In genomic region chr12:1380171-1380974, GRCh38 we compare ENCODE assay signal across 21 cellular contexts.
DNase-seq lines count a peak whose midpoint lies in the region; ATAC-seq and TF ChIP-seq lines count a peak whose summit lies in the region.
"Had no signal": no experiment of that assay in that cellular context is flagged by ENCODE, and none has a peak within 500 bp of the region (broad histone marks: within the 10 kb centered on the region; RNA-seq: fewer than 3 reads in every experiment).

No MANE protein-coding gene starts in this region.

- peaks cover 4% of the 10 kb centered on the region; the same call in 1 of the 2 replicates for H3K4me1 ChIP-seq in GM23338 (ENCODE audit: insufficient read depth)
- H3K4me1 ChIP-seq in effector memory CD4-positive, alpha-beta T cell (ENCODE audit: control insufficient read depth, insufficient read depth, low read length, poor library complexity, severe bottlenecking): no peaks in the 10 kb centered on the region
- H3K4me1 ChIP-seq: BLaER1, SJSA1 had no signal

- H3K4me1 Mint-ChIP-seq in GM23338: peaks cover 17% of the 10 kb centered on the region
- H3K4me1 Mint-ChIP-seq in brain: peaks cover 41% of the 10 kb centered on the region
- H3K4me1 Mint-ChIP-seq: CD4-positive, alpha-beta memory T cell had no signal

- no peaks in the 10 kb centered on the region for H3K27me3 ChIP-seq in GM23338 (ENCODE audit: insufficient read depth)
- H3K27me3 ChIP-seq in effector memory CD4-positive, alpha-beta T cell (replicated peaks; ENCODE audit: control insufficient read depth, insufficient read depth, low read length, poor library complexity, severe bottlenecking): no peaks in the 10 kb centered on the region
- H3K27me3 ChIP-seq: BLaER1, MG63, SJSA1 had no signal

- H2AFZ ChIP-seq in GM23338: no peak overlapping the region

- H3K9me3 ChIP-seq in effector memory CD4-positive, alpha-beta T cell (ENCODE audit: control insufficient read depth, low read length): no peaks in the 10 kb centered on the region
- H3K9me3 ChIP-seq: MG63, SJSA1 had no signal

- no peak overlapping the region for H3K4me2 ChIP-seq in GM23338
- H3K4me2 ChIP-seq: BLaER1 had no signal

- intact Hi-C loops in head of caudate nucleus (cut with DNase I): no loop called here

- H3K36me3 ChIP-seq in GM23338 (ENCODE audit: insufficient read depth): no peaks in the 10 kb centered on the region
- no peaks in the 10 kb centered on the region for H3K36me3 ChIP-seq in effector memory CD4-positive, alpha-beta T cell (ENCODE audit: control insufficient read depth, insufficient read depth, low read length)

- no peak for TF ChIP-seq CTCF in GM23338 (conservative IDR thresholded peaks at IDR 0.05; ENCODE audit: low read depth in 2 of 2)
- TF ChIP-seq CTCF in brain (conservative IDR thresholded peaks at IDR 0.05): no peak

- H3K79me2 ChIP-seq in GM23338 (replicated peaks; ENCODE audit: insufficient read depth): no peaks in the 10 kb centered on the region

- H3K27ac ChIP-seq in GM23338 (ENCODE audit: low read depth): no peak overlapping the region
- H3K27ac ChIP-seq in effector memory CD4-positive, alpha-beta T cell (ENCODE audit: insufficient read depth, low read length, poor library complexity, severe bottlenecking): no peak overlapping the region
- H3K27ac ChIP-seq: BLaER1, SJSA1 had no signal

- no peaks in the 10 kb centered on the region for H4K20me1 ChIP-seq in GM23338 (replicated peaks; ENCODE audit: insufficient read depth)
- H4K20me1 ChIP-seq: BLaER1 had no signal

- no peaks in the 10 kb centered on the region for H3K9me2 ChIP-seq in GM23338 (ENCODE audit: insufficient read depth)

- H3K9me3 Mint-ChIP-seq in GM23338 (0 out of 3 replicates have a peak, but pooled peaks cover under 1% of the 10 kb centered on the region), brain (peaks cover 0 to 5% (median 2%) of the 10 kb centered on the region in 5 experiments)
- H3K9me3 Mint-ChIP-seq: CD4-positive, alpha-beta memory T cell; HFFc6 had no signal

- no peaks in the 10 kb centered on the region for H3F3A ChIP-seq in GM23338 (replicated peaks; ENCODE audit: low read depth)

- no peak overlapping the region; the same call in 1 of the 2 replicates for H3K27ac Mint-ChIP-seq in GM23338
- peak overlapping the region in 3 of 5 experiments; percentile 23 to 47 (median 46) for H3K27ac Mint-ChIP-seq in brain
- H3K27ac Mint-ChIP-seq: CD4-positive, alpha-beta memory T cell; HFFc6 had no signal

- DNase-seq in GM23338 (ENCODE audit: low spot score): no peak
- peak; percentile 36 to 81 for DNase-seq in NCI-H524 (lab: John Stamatoyannopoulos, UW)
- DNase-seq in inferior parietal cortex (ENCODE audit: extremely low spot score): peak; percentile 17
- no peak for DNase-seq in head of caudate nucleus
- no peak for DNase-seq in effector memory CD4-positive, alpha-beta T cell
- DNase-seq in HPDE6-E6E7 (ENCODE audit: extremely low spot score): no peak
- no peak for DNase-seq in effector CD8-positive, alpha-beta T cell (lab: John Stamatoyannopoulos, UW)
- DNase-seq: CD4-positive, alpha-beta memory T cell; GDM1; HFFc6; MG63; NCI-H1417 treated with DMSO at 0.1 percent for 48 hours; NCI-H1930; NCI-H226; NCI-H510A treated with DMSO at 0.1 percent for 48 hours; OCI-M1 had no signal

- H3K36me3 Mint-ChIP-seq in GM23338 (ENCODE audit: low read depth) (peaks cover under 1% of the 10 kb centered on the region; the same call in 1 of the 3 replicates), brain (peaks cover 29% of the 10 kb centered on the region)

- H3K27me3 Mint-ChIP-seq in GM23338 (ENCODE audit: insufficient read depth, low read depth, poor library complexity) (no peaks in the 10 kb centered on the region), brain (no peaks in the 10 kb centered on the region)
- H3K27me3 Mint-ChIP-seq: CD4-positive, alpha-beta memory T cell had no signal

- H3K4me3 Mint-ChIP-seq in GM23338 (no peak overlapping the region), brain (no peak overlapping the region)
- H3K4me3 Mint-ChIP-seq: CD4-positive, alpha-beta memory T cell; HFFc6 had no signal

- no peak overlapping the region for H3K4me3 ChIP-seq in GM23338
- H3K4me3 ChIP-seq in effector memory CD4-positive, alpha-beta T cell (ENCODE audit: insufficient read depth, low read depth, low read length, poor library complexity, severe bottlenecking): no peak overlapping the region
- H3K4me3 ChIP-seq: BLaER1, K562, MG63, SJSA1 had no signal

- peak; percentile 73 for ATAC-seq in GM23338
- ATAC-seq: K562, Right ventricle myocardium inferior had no signal

TF ChIP-seq in GM23338, 12 proteins besides CTCF, POLR2A, EP300 and RAD21 (continues in another document):
- TF ChIP-seq, protein P1, sequence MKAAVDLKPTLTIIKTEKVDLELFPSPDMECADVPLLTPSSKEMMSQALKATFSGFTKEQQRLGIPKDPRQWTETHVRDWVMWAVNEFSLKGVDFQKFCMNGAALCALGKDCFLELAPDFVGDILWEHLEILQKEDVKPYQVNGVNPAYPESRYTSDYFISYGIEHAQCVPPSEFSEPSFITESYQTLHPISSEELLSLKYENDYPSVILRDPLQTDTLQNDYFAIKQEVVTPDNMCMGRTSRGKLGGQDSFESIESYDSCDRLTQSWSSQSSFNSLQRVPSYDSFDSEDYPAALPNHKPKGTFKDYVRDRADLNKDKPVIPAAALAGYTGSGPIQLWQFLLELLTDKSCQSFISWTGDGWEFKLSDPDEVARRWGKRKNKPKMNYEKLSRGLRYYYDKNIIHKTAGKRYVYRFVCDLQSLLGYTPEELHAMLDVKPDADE (IDR thresholded peaks at IDR 0.05): no peak
- TF ChIP-seq NANOG (IDR thresholded peaks at IDR 0.05; ENCODE audit: borderline replicate concordance) (no peak), REST (IDR thresholded peaks at IDR 0.05; ENCODE audit: unreplicated experiment) (no peak)

Comparison
In these comparisons a context has a peak if more than half of its experiments do, and no peak if none do; other contexts are left out.
1. DNase-seq: peak in NCI-H524 (2 of 2) and inferior parietal cortex (single experiment); none in GM23338 (single experiment), head of caudate nucleus (0 of 42), effector memory CD4-positive, alpha-beta T cell (0 of 3), HPDE6-E6E7 (single experiment) and effector CD8-positive, alpha-beta T cell (single experiment).